In the genomic region with DNA sequence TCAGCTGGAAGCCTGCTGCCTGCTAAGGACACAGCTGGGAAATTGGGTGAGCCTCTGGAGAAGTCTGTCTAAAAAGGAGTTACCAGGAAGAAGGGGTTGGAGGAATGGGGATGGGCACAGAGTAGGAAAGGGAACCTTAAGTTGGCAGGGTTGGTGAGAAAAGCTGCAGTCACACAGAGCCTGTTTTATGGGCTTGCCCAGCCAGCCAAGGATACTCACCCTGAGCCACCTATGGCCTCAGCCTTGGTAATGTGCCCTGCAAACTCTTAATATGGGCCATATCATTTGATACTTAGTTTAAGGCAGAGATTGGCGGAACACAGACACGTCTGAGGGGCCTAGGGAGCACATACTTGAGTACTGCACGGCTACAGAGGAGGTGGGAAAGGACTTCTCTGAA, we compare ENCODE assay signal across 18 cellular contexts.
"Had no signal": no experiment of that assay in that cellular context is flagged by ENCODE, and none has a peak within 500 bp of the region (broad histone marks: within the 10 kb centered on the region; RNA-seq: fewer than 3 reads in every experiment).

No MANE protein-coding gene starts in this region.

- H3K9me3 ChIP-seq: heart right ventricle, left lung, lower lobe of right lung, mucosa of descending colon had no signal

- H3K4me3 ChIP-seq: coronary artery, heart right ventricle, left lung, lower lobe of right lung, mucosa of descending colon had no signal

- H3K27ac ChIP-seq: coronary artery, epithelial cell of prostate, foreskin keratinocyte, heart right ventricle, left lung, lower lobe of right lung had no signal

- H3K27me3 ChIP-seq: foreskin keratinocyte, heart right ventricle, left lung had no signal

- H3K4me1 ChIP-seq: foreskin keratinocyte, left lung, lower lobe of right lung had no signal

- ATAC-seq: effector memory CD8-positive, alpha-beta T cell; esophagus mucosa; foreskin keratinocyte; left cardiac atrium; left lung; left ventricle myocardium superior; lower lobe of right lung; mucosa of descending colon had no signal

- H3K36me3 ChIP-seq: left lung, lower lobe of right lung had no signal

- DNase-seq: effector CD8-positive, alpha-beta T cell; effector memory CD8-positive, alpha-beta T cell; endodermal cell; erythroblast; foreskin keratinocyte; glutamatergic neuron; head of caudate nucleus; heart right ventricle; hippocampal formation; left cardiac atrium; left lung; left ventricle myocardium superior; lower lobe of right lung; mesenchymal stem cell; mucosa of descending colon had no signal
